ENCODE assay signal across 9 cellular contexts in genomic region chr17:14196337-14196997, GRCh38. TPM values are rescaled to one million over a fixed set of nuclear protein-coding genes. Genes with fewer than 3 reads are reported as not detected.
DNase-seq lines count a peak whose midpoint lies in the region; FAIRE-seq and TF ChIP-seq lines count a peak whose summit lies in the region.
"Had no signal": no experiment of that assay in that cellular context is flagged by ENCODE, and none has a peak within 500 bp of the region (broad histone marks: within the 10 kb centered on the region; RNA-seq: fewer than 3 reads in every experiment).

No MANE protein-coding gene starts in this region.

- no peak overlapping the region for H3K27ac ChIP-seq in 22Rv1

- H3K36me3 Mint-ChIP-seq in mesothelial cell of epicardium = peaks cover 8% of the 10 kb centered on the region

- no peak overlapping the region for H3K27ac Mint-ChIP-seq in mesothelial cell of epicardium
- H3K27ac Mint-ChIP-seq: brain had no signal

- DNase-seq in GM12891 (ENCODE audit: insufficient read length, low spot score) (no peak), SKM-1 treated with dmso at 0.1 percent for 144 hours (lab: John Stamatoyannopoulos, UW; ENCODE audit: unreplicated experiment) (peak; percentile 35), epithelial cell of esophagus (ENCODE audit: low read depth) (no peak), globus pallidus (ENCODE audit: low spot score) (no peak), HuH-7 (ENCODE audit: low spot score) (no peak), NCI-H1436 treated with DMSO at 0.1 percent for 48 hours (lab: John Stamatoyannopoulos, UW) (no peak), mesothelial cell of epicardium (ENCODE audit: low spot score in 2 of 2, unreplicated experiment in 2 of 2) (no peak)

- TF ChIP-seq CTCF in 22Rv1 (IDR thresholded peaks at IDR 0.05) = peak; percentile 29
- peak; percentile 32 for TF ChIP-seq CTCF in epithelial cell of esophagus (IDR thresholded peaks at IDR 0.05; ENCODE audit: insufficient read depth, low read depth, low read length, missing control alignments)
- no peak for TF ChIP-seq CTCF in mesothelial cell of epicardium (IDR thresholded peaks at IDR 0.05; ENCODE audit: unreplicated experiment)

- no peak overlapping the region for H3K4me3 Mint-ChIP-seq in mesothelial cell of epicardium
- H3K4me3 Mint-ChIP-seq: brain had no signal

- no peak overlapping the region for H3K4me3 ChIP-seq in epithelial cell of esophagus (ENCODE audit: low read length)

- peaks cover 19% of the 10 kb centered on the region for H3K4me1 Mint-ChIP-seq in mesothelial cell of epicardium

- no peak for FAIRE-seq in GM12891 (lab: Jason Lieb, UNC)

- TF ChIP-seq POLR2A in GM12891 (IDR thresholded peaks at IDR 0.05; ENCODE audit: low read depth, low read length) = no peak

- no peaks in the 10 kb centered on the region for H3K9me3 Mint-ChIP-seq in mesothelial cell of epicardium
- H3K9me3 Mint-ChIP-seq: brain had no signal

- H3K27me3 Mint-ChIP-seq in mesothelial cell of epicardium (ENCODE audit: low read depth) = peaks cover 3% of the 10 kb centered on the region
- H3K27me3 Mint-ChIP-seq: brain had no signal

TF ChIP-seq in GM12891, 5 proteins besides CTCF, POLR2A, EP300 and RAD21:
- TF ChIP-seq PAX5 (IDR thresholded peaks at IDR 0.05; ENCODE audit: insufficient read depth, low read length, severe bottlenecking) (no peak), SPI1 (IDR thresholded peaks at IDR 0.05; ENCODE audit: low read depth, low read length) (peak; percentile 64)

RNA-seq across cellular contexts. Expression of gene CDRT15, which starts 40.2 kb away (rescaled TPM):
- polyA plus RNA-seq in GM12891 (2012; ENCODE audit: low read depth, missing spikeins) = not detected
- not detected in 3 replicates for total RNA-seq in mesothelial cell of epicardium
